In the genomic region with DNA sequence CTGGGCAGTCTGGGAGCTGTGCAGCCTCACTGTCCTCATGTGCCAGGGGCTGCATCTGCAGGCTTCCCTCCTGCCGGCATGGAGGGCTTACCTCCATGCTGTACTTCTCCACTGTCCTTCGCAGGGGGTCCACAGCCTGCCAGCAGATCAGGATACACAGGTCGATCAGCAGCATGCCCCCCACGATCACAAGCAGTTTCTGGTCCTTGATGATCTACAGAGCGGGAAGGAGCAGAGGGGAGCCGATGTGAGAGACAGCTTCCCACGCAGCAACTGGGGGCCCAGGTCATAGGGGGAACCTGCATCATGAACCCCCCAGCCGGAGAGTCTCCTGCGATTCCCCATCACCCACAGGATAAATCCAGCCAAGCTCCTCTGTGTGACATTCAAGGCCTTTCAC, we compare ENCODE assay signal across 21 cellular contexts.
A peak's percentile ranks its signal among the peaks of the same experiment; 100 is the strongest.
DNase-seq lines count a peak whose midpoint lies in the region; ATAC-seq and TF ChIP-seq lines count a peak whose summit lies in the region.
"Had no signal": no experiment of that assay in that cellular context is flagged by ENCODE, and none has a peak within 500 bp of the region (broad histone marks: within the 10 kb centered on the region; RNA-seq: fewer than 3 reads in every experiment).

No MANE protein-coding gene starts in this region.

- H3K4ac ChIP-seq in mesendoderm (ENCODE audit: low read depth, low read length) = no peak overlapping the region

- H3K4me3 Mint-ChIP-seq in T-helper 17 cell = no peak overlapping the region
- H3K4me3 Mint-ChIP-seq: CD4-positive, alpha-beta memory T cell; HFFc6 had no signal

- H3K56ac ChIP-seq in mesendoderm (ENCODE audit: low read length) = peak overlapping the region; percentile 70

- no peaks in the 10 kb centered on the region for H4K20me1 ChIP-seq in osteoblast (ENCODE audit: insufficient read depth, low read length)

- no peak overlapping the region for H2AK5ac ChIP-seq in mesendoderm (ENCODE audit: low read length)

- no peak overlapping the region for H3K27ac Mint-ChIP-seq in T-helper 17 cell
- H3K27ac Mint-ChIP-seq: CD4-positive, alpha-beta memory T cell; HFFc6 had no signal

- H4K8ac ChIP-seq in mesendoderm (ENCODE audit: low read depth, low read length) = no peak overlapping the region

- no peak overlapping the region for H2BK120ac ChIP-seq in mesendoderm (ENCODE audit: low read depth, low read length)

- H3K4me1 ChIP-seq in HEK293 (ENCODE audit: control insufficient read depth, insufficient read depth, low read length) = no peaks in the 10 kb centered on the region
- peaks cover 5% of the 10 kb centered on the region for H3K4me1 ChIP-seq in mesendoderm (ENCODE audit: control insufficient read depth, low read depth, low read length)
- H3K4me1 ChIP-seq in osteoblast (ENCODE audit: insufficient read depth, low read length) = peaks cover 12% of the 10 kb centered on the region
- H3K4me1 ChIP-seq: A549 had no signal

- no peak overlapping the region for H3K18ac ChIP-seq in mesendoderm (ENCODE audit: low read length)

- H2BK5ac ChIP-seq in mesendoderm (ENCODE audit: low read length) = peak overlapping the region; percentile 43

- no peaks in the 10 kb centered on the region for H3K9me3 ChIP-seq in HEK293 (ENCODE audit: control insufficient read depth, insufficient read depth, low read depth, low read length)
- peaks cover 4% of the 10 kb centered on the region for H3K9me3 ChIP-seq in osteoblast (ENCODE audit: low read depth, low read length)
- peaks cover 6% of the 10 kb centered on the region for H3K9me3 ChIP-seq in T-helper 17 cell (ENCODE audit: control insufficient read depth, low read length, poor library complexity, severe bottlenecking)

- H3K23ac ChIP-seq in mesendoderm (ENCODE audit: low read length) = no peak overlapping the region

- H3K27ac ChIP-seq in HEK293 (ENCODE audit: extremely low read depth, low read depth, low read length) = no peak overlapping the region
- H3K27ac ChIP-seq in mesendoderm (ENCODE audit: low read depth, low read length) = no peak overlapping the region
- H3K27ac ChIP-seq in osteoblast (ENCODE audit: low read depth, low read length) = no peak overlapping the region
- H3K27ac ChIP-seq: A549, GM23248 had no signal

- no peak overlapping the region for H2BK15ac ChIP-seq in mesendoderm (replicated peaks; ENCODE audit: low read depth)

- ATAC-seq in T-helper 17 cell = no peak
- ATAC-seq: A549, GM12878 had no signal

- no peaks in the 10 kb centered on the region for H3K27me3 ChIP-seq in mesendoderm (ENCODE audit: insufficient read depth, low read length, poor library complexity)
- no peaks in the 10 kb centered on the region for H3K27me3 ChIP-seq in osteoblast (ENCODE audit: insufficient read depth, low read length)

- H3K9ac ChIP-seq in mesendoderm (ENCODE audit: low read length) = peak overlapping the region; percentile 39
- H3K9ac ChIP-seq: GM23248 had no signal

- H3K79me2 ChIP-seq in mesendoderm (ENCODE audit: control insufficient read depth, insufficient read depth, low read length) = no peaks in the 10 kb centered on the region
- H3K79me2 ChIP-seq in osteoblast (ENCODE audit: insufficient read depth, low read length) = no peaks in the 10 kb centered on the region

- DNase-seq in D341Med (ENCODE audit: low spot score) (peak; percentile 10), mesendoderm (no peak), osteoblast (ENCODE audit: insufficient read length, low spot score, missing footprints) (peak; percentile 18), islet precursor cell (no peak), T-helper 17 cell (no peak), head of caudate nucleus (no peak)
- DNase-seq: 8988T; ACHN; C1 segment of cervical spinal cord; Calu3; CD4-positive, alpha-beta memory T cell; COR-L47; DMS153; DND-41; GM23248; H7; HCEC 1CT; HFFc6 had no signal

- no peak overlapping the region for H3K4me2 ChIP-seq in mesendoderm (ENCODE audit: low read length)
- no peak overlapping the region for H3K4me2 ChIP-seq in osteoblast (ENCODE audit: insufficient read depth, low read length)
- H3K4me2 ChIP-seq: A549 had no signal

- POLR2A ChIA-PET in HEK293 (lab: Yijun Ruan, JAX) = no interaction called here

- CTCF ChIA-PET in HEK293 (lab: Yijun Ruan, JAX) = no interaction called here

- H3K79me1 ChIP-seq in mesendoderm (ENCODE audit: low read length) = no peaks in the 10 kb centered on the region

- H3K36me3 Mint-ChIP-seq in T-helper 17 cell (ENCODE audit: low read depth) = no peaks in the 10 kb centered on the region

- H3K4me3 ChIP-seq in HEK293 (ENCODE audit: low read depth, low read length) (no peak overlapping the region), mesendoderm (ENCODE audit: low read length) (no peak overlapping the region), osteoblast (ENCODE audit: insufficient read depth, low read length) (no peak overlapping the region)
- H3K4me3 ChIP-seq: A549, GM12878, GM23248 had no signal

- intact Hi-C loops in head of caudate nucleus (cut with DNase I) = no loop called here

- H4K5ac ChIP-seq in mesendoderm (ENCODE audit: low read length) = no peak overlapping the region

- peak overlapping the region; percentile 35 for H2AFZ ChIP-seq in osteoblast (ENCODE audit: low read length)
- H2AFZ ChIP-seq: GM23248 had no signal

- H3K4me1 Mint-ChIP-seq in T-helper 17 cell = no peaks in the 10 kb centered on the region
- H3K4me1 Mint-ChIP-seq: CD4-positive, alpha-beta memory T cell had no signal

- H3K36me3 ChIP-seq in HEK293 (ENCODE audit: control insufficient read depth in 2 of 2, insufficient read depth in 1 of 2, low read length in 2 of 2) (no peaks in the 10 kb centered on the region), mesendoderm (ENCODE audit: control insufficient read depth, insufficient read depth, low read length) (no peaks in the 10 kb centered on the region), osteoblast (ENCODE audit: insufficient read depth, low read length) (no peaks in the 10 kb centered on the region)

- TF ChIP-seq CTCF in HEK293 (tag by site-specific recombination; IDR thresholded peaks at IDR 0.05) (no peak), osteoblast (IDR thresholded peaks at IDR 0.05; ENCODE audit: extremely low read depth, low read depth, low read length) (no peak)

- peaks cover 39% of the 10 kb centered on the region for H3K27me3 Mint-ChIP-seq in T-helper 17 cell

- no CpG with 5 or more reads among the region's 9 CpGs for WGBS in mesendoderm (ENCODE audit: extremely low coverage, insufficient coverage, low lambda C conversion rate)

TF ChIP-seq in HEK293, 187 proteins besides CTCF, POLR2A, EP300 and RAD21:
- TF ChIP-seq ZNF10 (tag by site-specific recombination; IDR thresholded peaks at IDR 0.05) (no peak), ZIC2 (tag by site-specific recombination; IDR thresholded peaks at IDR 0.05) (peak; percentile 67)
- TF ChIP-seq, protein P1, sequence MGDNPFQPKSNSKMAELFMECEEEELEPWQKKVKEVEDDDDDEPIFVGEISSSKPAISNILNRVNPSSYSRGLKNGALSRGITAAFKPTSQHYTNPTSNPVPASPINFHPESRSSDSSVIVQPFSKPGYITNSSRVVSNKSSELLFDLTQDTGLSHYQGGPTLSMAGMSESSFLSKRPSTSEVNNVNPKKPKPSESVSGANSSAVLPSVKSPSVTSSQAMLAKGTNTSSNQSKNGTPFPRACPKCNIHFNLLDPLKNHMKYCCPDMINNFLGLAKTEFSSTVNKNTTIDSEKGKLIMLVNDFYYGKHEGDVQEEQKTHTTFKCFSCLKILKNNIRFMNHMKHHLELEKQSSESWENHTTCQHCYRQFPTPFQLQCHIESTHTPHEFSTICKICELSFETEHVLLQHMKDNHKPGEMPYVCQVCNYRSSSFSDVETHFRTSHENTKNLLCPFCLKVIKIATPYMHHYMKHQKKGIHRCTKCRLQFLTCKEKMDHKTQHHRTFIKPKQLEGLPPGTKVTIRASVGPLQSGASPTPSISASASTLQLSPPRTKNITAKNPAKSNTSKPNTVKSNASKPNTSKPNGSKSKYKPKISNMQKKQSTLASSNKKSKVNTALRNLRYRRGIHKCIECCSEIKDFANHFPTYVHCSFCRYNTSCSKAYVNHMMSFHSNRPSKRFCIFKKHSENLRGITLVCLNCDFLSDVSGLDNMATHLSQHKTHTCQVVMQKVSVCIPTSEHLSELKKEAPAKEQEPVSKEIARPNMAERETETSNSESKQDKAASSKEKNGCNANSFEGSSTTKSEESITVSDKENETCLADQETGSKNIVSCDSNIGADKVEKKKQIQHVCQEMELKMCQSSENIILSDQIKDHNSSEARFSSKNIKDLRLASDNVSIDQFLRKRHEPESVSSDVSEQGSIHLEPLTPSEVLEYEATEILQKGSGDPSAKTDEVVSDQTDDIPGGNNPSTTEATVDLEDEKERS (tag by site-specific recombination; IDR thresholded peaks at IDR 0.05) = no peak

Comparison
In these comparisons a context has a peak if more than half of its experiments do, and no peak if none do; other contexts are left out.
1. DNase-seq: peak in D341Med (single experiment) and osteoblast (single experiment); none in mesendoderm (single experiment), islet precursor cell (single experiment), T-helper 17 cell (0 of 3) and head of caudate nucleus (0 of 42).